Comparison of ENCODE assay signal across 1 cellular context in genomic region chr7:134892002-134892693, GRCh38.
TF ChIP-seq lines count a peak whose summit lies in the region.

No MANE protein-coding gene starts in this region.

TF ChIP-seq in HepG2, 621 proteins besides CTCF, POLR2A, EP300 and RAD21 (continued from another document and continues in another):
- TF ChIP-seq, protein P1, sequence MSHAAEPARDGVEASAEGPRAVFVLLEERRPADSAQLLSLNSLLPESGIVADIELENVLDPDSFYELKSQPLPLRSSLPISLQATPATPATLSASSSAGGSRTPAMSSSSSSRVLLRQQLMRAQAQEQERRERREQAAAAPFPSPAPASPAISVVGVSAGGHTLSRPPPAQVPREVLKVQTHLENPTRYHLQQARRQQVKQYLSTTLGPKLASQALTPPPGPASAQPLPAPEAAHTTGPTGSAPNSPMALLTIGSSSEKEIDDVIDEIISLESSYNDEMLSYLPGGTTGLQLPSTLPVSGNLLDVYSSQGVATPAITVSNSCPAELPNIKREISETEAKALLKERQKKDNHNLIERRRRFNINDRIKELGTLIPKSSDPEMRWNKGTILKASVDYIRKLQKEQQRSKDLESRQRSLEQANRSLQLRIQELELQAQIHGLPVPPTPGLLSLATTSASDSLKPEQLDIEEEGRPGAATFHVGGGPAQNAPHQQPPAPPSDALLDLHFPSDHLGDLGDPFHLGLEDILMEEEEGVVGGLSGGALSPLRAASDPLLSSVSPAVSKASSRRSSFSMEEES (CRISPR knock-in tag; IDR thresholded peaks at IDR 0.05), result peak; percentile 53; the same call in 1 of the 2 replicates
- no peak for TF ChIP-seq ZNF749 (CRISPR knock-in tag; IDR thresholded peaks at IDR 0.05; ENCODE audit: borderline replicate concordance)
- TF ChIP-seq TFAP4 (IDR thresholded peaks at IDR 0.05; ENCODE audit: borderline replicate concordance, low read depth), result peak; percentile 79
- peak; percentile 68 for TF ChIP-seq NR2F6 (IDR thresholded peaks at IDR 0.05)
- TF ChIP-seq NR2F6 (CRISPR knock-in tag; IDR thresholded peaks at IDR 0.05), result peak; percentile 19; the same call in 1 of the 2 replicates
- TF ChIP-seq, protein P2, sequence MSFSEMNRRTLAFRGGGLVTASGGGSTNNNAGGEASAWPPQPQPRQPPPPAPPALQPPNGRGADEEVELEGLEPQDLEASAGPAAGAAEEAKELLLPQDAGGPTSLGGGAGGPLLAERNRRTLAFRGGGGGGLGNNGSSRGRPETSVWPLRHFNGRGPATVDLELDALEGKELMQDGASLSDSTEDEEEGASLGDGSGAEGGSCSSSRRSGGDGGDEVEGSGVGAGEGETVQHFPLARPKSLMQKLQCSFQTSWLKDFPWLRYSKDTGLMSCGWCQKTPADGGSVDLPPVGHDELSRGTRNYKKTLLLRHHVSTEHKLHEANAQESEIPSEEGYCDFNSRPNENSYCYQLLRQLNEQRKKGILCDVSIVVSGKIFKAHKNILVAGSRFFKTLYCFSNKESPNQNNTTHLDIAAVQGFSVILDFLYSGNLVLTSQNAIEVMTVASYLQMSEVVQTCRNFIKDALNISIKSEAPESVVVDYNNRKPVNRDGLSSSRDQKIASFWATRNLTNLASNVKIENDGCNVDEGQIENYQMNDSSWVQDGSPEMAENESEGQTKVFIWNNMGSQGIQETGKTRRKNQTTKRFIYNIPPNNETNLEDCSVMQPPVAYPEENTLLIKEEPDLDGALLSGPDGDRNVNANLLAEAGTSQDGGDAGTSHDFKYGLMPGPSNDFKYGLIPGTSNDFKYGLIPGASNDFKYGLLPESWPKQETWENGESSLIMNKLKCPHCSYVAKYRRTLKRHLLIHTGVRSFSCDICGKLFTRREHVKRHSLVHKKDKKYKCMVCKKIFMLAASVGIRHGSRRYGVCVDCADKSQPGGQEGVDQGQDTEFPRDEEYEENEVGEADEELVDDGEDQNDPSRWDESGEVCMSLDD (CRISPR knock-in tag; IDR thresholded peaks at IDR 0.05; ENCODE audit: borderline replicate concordance), result no peak
- no peak for TF ChIP-seq ATM (IDR thresholded peaks at IDR 0.05; ENCODE audit: borderline replicate concordance)
- TF ChIP-seq, protein P3, sequence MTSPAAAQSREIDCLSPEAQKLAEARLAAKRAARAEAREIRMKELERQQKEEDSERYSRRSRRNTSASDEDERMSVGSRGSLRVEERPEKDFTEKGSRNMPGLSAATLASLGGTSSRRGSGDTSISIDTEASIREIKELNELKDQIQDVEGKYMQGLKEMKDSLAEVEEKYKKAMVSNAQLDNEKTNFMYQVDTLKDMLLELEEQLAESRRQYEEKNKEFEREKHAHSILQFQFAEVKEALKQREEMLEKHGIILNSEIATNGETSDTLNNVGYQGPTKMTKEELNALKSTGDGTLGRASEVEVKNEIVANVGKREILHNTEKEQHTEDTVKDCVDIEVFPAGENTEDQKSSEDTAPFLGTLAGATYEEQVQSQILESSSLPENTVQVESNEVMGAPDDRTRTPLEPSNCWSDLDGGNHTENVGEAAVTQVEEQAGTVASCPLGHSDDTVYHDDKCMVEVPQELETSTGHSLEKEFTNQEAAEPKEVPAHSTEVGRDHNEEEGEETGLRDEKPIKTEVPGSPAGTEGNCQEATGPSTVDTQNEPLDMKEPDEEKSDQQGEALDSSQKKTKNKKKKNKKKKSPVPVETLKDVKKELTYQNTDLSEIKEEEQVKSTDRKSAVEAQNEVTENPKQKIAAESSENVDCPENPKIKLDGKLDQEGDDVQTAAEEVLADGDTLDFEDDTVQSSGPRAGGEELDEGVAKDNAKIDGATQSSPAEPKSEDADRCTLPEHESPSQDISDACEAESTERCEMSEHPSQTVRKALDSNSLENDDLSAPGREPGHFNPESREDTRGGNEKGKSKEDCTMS (CRISPR knock-in tag; conservative IDR thresholded peaks at IDR 0.05), result 0 out of 2 replicates have a peak, but pooled peaks have one; percentile 30
- TF ChIP-seq YEATS2 (CRISPR knock-in tag; IDR thresholded peaks at IDR 0.05; ENCODE audit: borderline replicate concordance), result 0 out of 2 replicates have a peak, but pooled peaks have one; percentile 9
- peak; percentile 97 for TF ChIP-seq CEBPG (CRISPR knock-in tag; IDR thresholded peaks at IDR 0.05)
- no peak for TF ChIP-seq ATAD3A (CRISPR knock-in tag; IDR thresholded peaks at IDR 0.05)
- TF ChIP-seq FOXP1 (IDR thresholded peaks at IDR 0.05), result no peak
- peak; percentile 82 for TF ChIP-seq FOXP1 (CRISPR knock-in tag; IDR thresholded peaks at IDR 0.05)
- no peak for TF ChIP-seq PBX2 (CRISPR knock-in tag; IDR thresholded peaks at IDR 0.05)
- no peak for TF ChIP-seq U2AF2 (IDR thresholded peaks at IDR 0.05; ENCODE audit: low read depth, low read length)
- no peak; the same call in 1 of the 2 replicates for TF ChIP-seq KDM3A (CRISPR knock-in tag; IDR thresholded peaks at IDR 0.05; ENCODE audit: low read depth)
- TF ChIP-seq ZNF609 (CRISPR knock-in tag; IDR thresholded peaks at IDR 0.05; ENCODE audit: borderline replicate concordance), result peak; percentile 37; the same call in 1 of the 2 replicates
- TF ChIP-seq ZC3H13 (CRISPR knock-in tag; IDR thresholded peaks at IDR 0.05), result 0 out of 2 replicates have a peak, but pooled peaks have one; percentile 23
- TF ChIP-seq GMEB1 (CRISPR knock-in tag; IDR thresholded peaks at IDR 0.05; ENCODE audit: borderline replicate concordance), result 0 out of 2 replicates have a peak, but pooled peaks have one; percentile 23
- TF ChIP-seq TGIF2 (CRISPR knock-in tag; IDR thresholded peaks at IDR 0.05), result no peak
- 0 out of 2 replicates have a peak, but pooled peaks have one; percentile 29 for TF ChIP-seq ZMYM3 (CRISPR knock-in tag; IDR thresholded peaks at IDR 0.05)
- TF ChIP-seq MED1 (CRISPR knock-in tag; IDR thresholded peaks at IDR 0.05), result peak; percentile 39
- TF ChIP-seq, protein P4, sequence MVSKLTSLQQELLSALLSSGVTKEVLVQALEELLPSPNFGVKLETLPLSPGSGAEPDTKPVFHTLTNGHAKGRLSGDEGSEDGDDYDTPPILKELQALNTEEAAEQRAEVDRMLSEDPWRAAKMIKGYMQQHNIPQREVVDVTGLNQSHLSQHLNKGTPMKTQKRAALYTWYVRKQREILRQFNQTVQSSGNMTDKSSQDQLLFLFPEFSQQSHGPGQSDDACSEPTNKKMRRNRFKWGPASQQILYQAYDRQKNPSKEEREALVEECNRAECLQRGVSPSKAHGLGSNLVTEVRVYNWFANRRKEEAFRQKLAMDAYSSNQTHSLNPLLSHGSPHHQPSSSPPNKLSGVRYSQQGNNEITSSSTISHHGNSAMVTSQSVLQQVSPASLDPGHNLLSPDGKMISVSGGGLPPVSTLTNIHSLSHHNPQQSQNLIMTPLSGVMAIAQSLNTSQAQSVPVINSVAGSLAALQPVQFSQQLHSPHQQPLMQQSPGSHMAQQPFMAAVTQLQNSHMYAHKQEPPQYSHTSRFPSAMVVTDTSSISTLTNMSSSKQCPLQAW (CRISPR knock-in tag; IDR thresholded peaks at IDR 0.05), result no peak
- TF ChIP-seq SNAI1 (CRISPR knock-in tag; IDR thresholded peaks at IDR 0.05; ENCODE audit: borderline replicate concordance), result no peak
- TF ChIP-seq NFKB2 (CRISPR knock-in tag; IDR thresholded peaks at IDR 0.05; ENCODE audit: borderline replicate concordance), result no peak
- 0 out of 4 replicates have a peak, but pooled peaks of 1 of the 2 experiments have one; percentile 9 for TF ChIP-seq KLF16 (CRISPR knock-in tag; IDR thresholded peaks at IDR 0.05)
- TF ChIP-seq TBX2 (CRISPR knock-in tag; IDR thresholded peaks at IDR 0.05; ENCODE audit: borderline replicate concordance), result no peak
- peak; percentile 73 for TF ChIP-seq FOSL2 (CRISPR knock-in tag; IDR thresholded peaks at IDR 0.05)
- TF ChIP-seq AGO2 (optimal IDR thresholded peaks at IDR 0.05; ENCODE audit: low read depth, low read length), result no peak
- TF ChIP-seq BHLHE40 (IDR thresholded peaks at IDR 0.05; ENCODE audit: low read length), result 0 out of 2 replicates have a peak, but pooled peaks have one; percentile 13
- TF ChIP-seq STAT5B (CRISPR knock-in tag; IDR thresholded peaks at IDR 0.05), result 0 out of 2 replicates have a peak, but pooled peaks have one; percentile 41
- TF ChIP-seq, protein P5, sequence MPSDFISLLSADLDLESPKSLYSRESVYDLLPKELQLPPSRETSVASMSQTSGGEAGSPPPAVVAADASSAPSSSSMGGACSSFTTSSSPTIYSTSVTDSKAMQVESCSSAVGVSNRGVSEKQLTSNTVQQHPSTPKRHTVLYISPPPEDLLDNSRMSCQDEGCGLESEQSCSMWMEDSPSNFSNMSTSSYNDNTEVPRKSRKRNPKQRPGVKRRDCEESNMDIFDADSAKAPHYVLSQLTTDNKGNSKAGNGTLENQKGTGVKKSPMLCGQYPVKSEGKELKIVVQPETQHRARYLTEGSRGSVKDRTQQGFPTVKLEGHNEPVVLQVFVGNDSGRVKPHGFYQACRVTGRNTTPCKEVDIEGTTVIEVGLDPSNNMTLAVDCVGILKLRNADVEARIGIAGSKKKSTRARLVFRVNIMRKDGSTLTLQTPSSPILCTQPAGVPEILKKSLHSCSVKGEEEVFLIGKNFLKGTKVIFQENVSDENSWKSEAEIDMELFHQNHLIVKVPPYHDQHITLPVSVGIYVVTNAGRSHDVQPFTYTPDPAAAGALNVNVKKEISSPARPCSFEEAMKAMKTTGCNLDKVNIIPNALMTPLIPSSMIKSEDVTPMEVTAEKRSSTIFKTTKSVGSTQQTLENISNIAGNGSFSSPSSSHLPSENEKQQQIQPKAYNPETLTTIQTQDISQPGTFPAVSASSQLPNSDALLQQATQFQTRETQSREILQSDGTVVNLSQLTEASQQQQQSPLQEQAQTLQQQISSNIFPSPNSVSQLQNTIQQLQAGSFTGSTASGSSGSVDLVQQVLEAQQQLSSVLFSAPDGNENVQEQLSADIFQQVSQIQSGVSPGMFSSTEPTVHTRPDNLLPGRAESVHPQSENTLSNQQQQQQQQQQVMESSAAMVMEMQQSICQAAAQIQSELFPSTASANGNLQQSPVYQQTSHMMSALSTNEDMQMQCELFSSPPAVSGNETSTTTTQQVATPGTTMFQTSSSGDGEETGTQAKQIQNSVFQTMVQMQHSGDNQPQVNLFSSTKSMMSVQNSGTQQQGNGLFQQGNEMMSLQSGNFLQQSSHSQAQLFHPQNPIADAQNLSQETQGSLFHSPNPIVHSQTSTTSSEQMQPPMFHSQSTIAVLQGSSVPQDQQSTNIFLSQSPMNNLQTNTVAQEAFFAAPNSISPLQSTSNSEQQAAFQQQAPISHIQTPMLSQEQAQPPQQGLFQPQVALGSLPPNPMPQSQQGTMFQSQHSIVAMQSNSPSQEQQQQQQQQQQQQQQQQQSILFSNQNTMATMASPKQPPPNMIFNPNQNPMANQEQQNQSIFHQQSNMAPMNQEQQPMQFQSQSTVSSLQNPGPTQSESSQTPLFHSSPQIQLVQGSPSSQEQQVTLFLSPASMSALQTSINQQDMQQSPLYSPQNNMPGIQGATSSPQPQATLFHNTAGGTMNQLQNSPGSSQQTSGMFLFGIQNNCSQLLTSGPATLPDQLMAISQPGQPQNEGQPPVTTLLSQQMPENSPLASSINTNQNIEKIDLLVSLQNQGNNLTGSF (CRISPR knock-in tag; IDR thresholded peaks at IDR 0.05), result no peak
